ENCODE assay signal across 9 cellular contexts in genomic region chr5:80125022-80125961, GRCh38.
DNase-seq lines count a peak whose midpoint lies in the region; ATAC-seq, FAIRE-seq and TF ChIP-seq lines count a peak whose summit lies in the region.
"Had no signal": no experiment of that assay in that cellular context is flagged by ENCODE, and none has a peak within 500 bp of the region (broad histone marks: within the 10 kb centered on the region; RNA-seq: fewer than 3 reads in every experiment).

No MANE protein-coding gene starts in this region.

- H3K4me1 Mint-ChIP-seq in CD4-positive, alpha-beta T cell (ENCODE audit: low read depth), result peaks cover 50% of the 10 kb centered on the region
- H3K4me1 Mint-ChIP-seq in activated naive CD8-positive, alpha-beta T cell treated with anti-CD3 and anti-CD28 coated beads for 36 hours, result peaks cover 31% of the 10 kb centered on the region

- TF ChIP-seq CTCF in CD4-positive, alpha-beta T cell (IDR thresholded peaks at IDR 0.05), result no peak

- CTCF ChIA-PET in CD4-positive, alpha-beta T cell (lab: Charles Lee), result interaction anchor here (0.9 to 1.3 kb wide), 4 partner anchors 10 to 182 kb away, joined by 3 to 6 read pairs (median 4); no protein-coding TSS in a partner anchor

- H3K4me3 Mint-ChIP-seq in CD4-positive, alpha-beta T cell, result peak overlapping the region; percentile 1
- H3K4me3 Mint-ChIP-seq in activated naive CD8-positive, alpha-beta T cell treated with anti-CD3 and anti-CD28 coated beads for 36 hours, result peak overlapping the region; percentile 41

- no peak overlapping the region for H3K27ac ChIP-seq in CD4-positive, alpha-beta T cell (ENCODE audit: low read depth, low read length)
- H3K27ac ChIP-seq: VCaP had no signal

- H3K27me3 ChIP-seq in CD4-positive, alpha-beta T cell (ENCODE audit: control insufficient read depth, insufficient read depth, low read length), result no peaks in the 10 kb centered on the region

- TF ChIP-seq POLR2A in H54 (IDR thresholded peaks at IDR 0.05; ENCODE audit: low read depth, low read length), result no peak

- no peak for ATAC-seq in CD4-positive, alpha-beta T cell (ENCODE audit: poor library complexity)
- peak; percentile 89 for ATAC-seq in GM19324 (IDR thresholded peaks at IDR 0.05; ENCODE audit: low FRiP score, unreplicated experiment)
- peak; percentile 79 for ATAC-seq in HG03103 (IDR thresholded peaks at IDR 0.05; ENCODE audit: low read depth, unreplicated experiment)

- peak overlapping the region; percentile 60 for H3K27ac Mint-ChIP-seq in CD4-positive, alpha-beta T cell
- peak overlapping the region; percentile 65 for H3K27ac Mint-ChIP-seq in activated naive CD8-positive, alpha-beta T cell treated with anti-CD3 and anti-CD28 coated beads for 36 hours

- no peak for FAIRE-seq in H54 (lab: Jason Lieb, UNC)

- H3K9me3 ChIP-seq in CD4-positive, alpha-beta T cell (ENCODE audit: control insufficient read depth, low read length), result no peaks in the 10 kb centered on the region

- no peak for DNase-seq in CD4-positive, alpha-beta T cell
- DNase-seq in activated naive CD8-positive, alpha-beta T cell treated with anti-CD3 and anti-CD28 coated beads for 36 hours, result no peak
- DNase-seq in H54 (ENCODE audit: insufficient read length, low spot score) (no peak), NCI-H1092 (lab: John Stamatoyannopoulos, UW) (no peak), 8988T (no peak), NCI-H1105 (lab: John Stamatoyannopoulos, UW) (no peak)

- intact Hi-C loops in CD4-positive, alpha-beta T cell (cut with DNase I, micrococcal nuclease), result no loop called here

- H3K27me3 Mint-ChIP-seq in CD4-positive, alpha-beta T cell, result no peaks in the 10 kb centered on the region
- H3K27me3 Mint-ChIP-seq in activated naive CD8-positive, alpha-beta T cell treated with anti-CD3 and anti-CD28 coated beads for 36 hours, result no peaks in the 10 kb centered on the region

- POLR2A ChIA-PET in CD4-positive, alpha-beta T cell (lab: Charles Lee), result interaction anchor here (0.7 to 2.3 kb wide), 13 partner anchors 8 to 130 kb away, joined by 3 to 17 read pairs (median 4); partner anchors contain the start of gene SERINC5

- H3K36me3 Mint-ChIP-seq in CD4-positive, alpha-beta T cell (ENCODE audit: low read depth), result peaks cover 45% of the 10 kb centered on the region
- peaks cover 5% of the 10 kb centered on the region for H3K36me3 Mint-ChIP-seq in activated naive CD8-positive, alpha-beta T cell treated with anti-CD3 and anti-CD28 coated beads for 36 hours

- peaks cover 2% of the 10 kb centered on the region for H3K9me3 Mint-ChIP-seq in CD4-positive, alpha-beta T cell
- peaks cover 2% of the 10 kb centered on the region for H3K9me3 Mint-ChIP-seq in activated naive CD8-positive, alpha-beta T cell treated with anti-CD3 and anti-CD28 coated beads for 36 hours
